ENCODE assay signal across 18 cellular contexts in the genomic region with DNA sequence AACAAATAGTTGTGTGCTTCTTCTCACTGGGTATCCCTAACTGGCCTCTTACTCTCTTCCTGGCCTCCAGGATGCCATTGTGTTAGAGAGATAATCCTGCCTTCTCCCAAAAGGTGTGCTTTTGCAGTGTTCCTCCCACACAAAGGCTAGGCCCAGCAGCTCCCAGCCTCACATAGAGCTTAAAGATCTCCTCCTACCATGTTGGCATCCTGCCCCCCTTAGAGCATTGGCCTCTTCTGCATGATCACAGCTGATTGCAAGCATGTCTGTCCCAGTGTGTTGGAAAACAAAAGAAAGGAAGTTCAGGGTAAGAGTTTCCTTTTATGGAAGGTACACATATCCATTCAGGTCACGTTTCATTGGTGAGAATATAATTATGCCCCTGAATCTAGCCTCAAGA.
"Had no signal": no experiment of that assay in that cellular context is flagged by ENCODE, and none has a peak within 500 bp of the region (broad histone marks: within the 10 kb centered on the region; RNA-seq: fewer than 3 reads in every experiment).

No MANE protein-coding gene starts in this region.

- H3K9me3 ChIP-seq: left lung, psoas muscle, tibial nerve, vagina had no signal

- H3K27ac ChIP-seq: esophagus muscularis mucosa, foreskin keratinocyte, left lung, psoas muscle, spleen, tibial nerve, vagina had no signal

- H3K27me3 ChIP-seq: esophagus muscularis mucosa, foreskin keratinocyte, left lung, spleen, tibial nerve, vagina had no signal

- H3K27me3 Mint-ChIP-seq: activated naive CD8-positive, alpha-beta T cell treated with anti-CD3 and anti-CD28 coated beads for 36 hours; memory B cell; natural killer cell treated with Interleukin-12 subunit alpha and Interleukin-12 subunit beta and Interleukin-15 and Interleukin-18, amount 100 ng/mL, for 72 hours; stimulated activated memory B cell treated with anti-CD40 and anti-IgM and Interleukin-4, amounts not matched to agents 10 μg/mL and 1 μg/mL and 100 μg/mL, for 72 hours had no signal

- H3K27ac Mint-ChIP-seq: activated naive CD8-positive, alpha-beta T cell treated with anti-CD3 and anti-CD28 coated beads for 36 hours; memory B cell; natural killer cell treated with Interleukin-12 subunit alpha and Interleukin-12 subunit beta and Interleukin-15 and Interleukin-18, amount 100 ng/mL, for 72 hours; stimulated activated memory B cell treated with anti-CD40 and anti-IgM and Interleukin-4, amounts not matched to agents 10 μg/mL and 1 μg/mL and 100 μg/mL, for 72 hours had no signal

- DNase-seq: activated CD4-positive, alpha-beta T cell treated with anti-CD3 and anti-CD28 coated beads, Interleukin-2, amount 50 U/mL, for 4 hours; activated CD4-positive, CD25-positive, alpha-beta regulatory T cell treated with anti-CD3 and anti-CD28 coated beads, Interleukin-2, amount 50 U/mL, for 72 hours; activated effector memory CD4-positive, alpha-beta T cell treated with Interleukin-2 at 50 U/mL for 16 hours; activated naive CD8-positive, alpha-beta T cell treated with anti-CD3 and anti-CD28 coated beads for 36 hours; activated T-cell treated with anti-CD3 and anti-CD28 coated beads, Interleukin-2, amount 50 U/mL, for 1 hour; dermis blood vessel endothelial cell; foreskin keratinocyte; left lung; psoas muscle; spleen; stimulated activated CD4-positive, alpha-beta T cell treated with anti-CD3 and anti-CD28 coated beads, Interleukin-1b, Interleukin-23, amount 100 ng/mL, for 48 hours had no signal

- H3K4me3 ChIP-seq: esophagus muscularis mucosa, left lung, psoas muscle, spleen, tibial nerve, vagina had no signal

- H3K36me3 ChIP-seq: esophagus muscularis mucosa, left lung, spleen, tibial nerve, vagina had no signal

- H3K4me1 Mint-ChIP-seq: activated naive CD8-positive, alpha-beta T cell treated with anti-CD3 and anti-CD28 coated beads for 36 hours; memory B cell; stimulated activated memory B cell treated with anti-CD40 and anti-IgM and Interleukin-4, amounts not matched to agents 10 μg/mL and 1 μg/mL and 100 μg/mL, for 72 hours had no signal

- H3K4me3 Mint-ChIP-seq: activated naive CD8-positive, alpha-beta T cell treated with anti-CD3 and anti-CD28 coated beads for 36 hours; memory B cell; natural killer cell treated with Interleukin-12 subunit alpha and Interleukin-12 subunit beta and Interleukin-15 and Interleukin-18, amount 100 ng/mL, for 72 hours; stimulated activated memory B cell treated with anti-CD40 and anti-IgM and Interleukin-4, amounts not matched to agents 10 μg/mL and 1 μg/mL and 100 μg/mL, for 72 hours had no signal

- ATAC-seq: foreskin keratinocyte; left lung; natural killer cell treated with Interleukin-12 subunit alpha and Interleukin-12 subunit beta and Interleukin-15 and Interleukin-18, amount 100 ng/mL, for 72 hours; psoas muscle; sciatic nerve; stimulated activated memory B cell treated with anti-CD40 and anti-IgM and Interleukin-4, amounts not matched to agents 10 μg/mL and 1 μg/mL and 100 μg/mL, for 72 hours had no signal

- H3K36me3 Mint-ChIP-seq: activated naive CD8-positive, alpha-beta T cell treated with anti-CD3 and anti-CD28 coated beads for 36 hours; stimulated activated memory B cell treated with anti-CD40 and anti-IgM and Interleukin-4, amounts not matched to agents 10 μg/mL and 1 μg/mL and 100 μg/mL, for 72 hours had no signal

- H3K4me1 ChIP-seq: esophagus muscularis mucosa, foreskin keratinocyte, left lung, psoas muscle, spleen, tibial nerve, vagina had no signal
